ENCODE assay signal across 1 cellular context in the genomic region with DNA sequence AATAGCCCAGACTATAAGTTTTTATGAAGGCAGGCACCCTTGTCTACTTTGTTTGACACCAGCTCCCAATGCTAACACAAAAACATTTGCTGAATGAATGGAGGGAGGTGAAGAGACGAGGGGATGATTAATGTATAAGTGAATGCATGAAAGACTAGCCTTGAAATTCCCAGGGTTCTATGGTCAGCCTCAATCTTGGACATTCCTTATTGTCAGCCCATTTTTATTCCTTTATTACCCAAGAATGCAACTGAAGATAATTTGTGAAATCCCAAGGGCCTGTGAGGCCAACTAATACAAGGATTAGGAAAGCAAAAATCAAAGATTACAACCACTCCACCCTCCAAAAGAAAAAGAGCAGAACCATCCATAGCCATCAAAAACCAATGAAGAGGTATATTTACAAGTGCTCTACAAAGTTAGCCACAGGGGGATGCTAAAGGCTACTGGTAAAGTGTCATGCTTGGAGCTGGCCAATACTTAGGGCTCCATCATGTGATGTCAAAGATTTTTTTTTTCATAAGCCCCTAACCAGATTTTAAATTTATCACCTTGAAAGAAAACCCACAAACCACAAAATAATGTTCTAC.
TF ChIP-seq lines count a peak whose summit lies in the region.

No MANE protein-coding gene starts in this region.

TF ChIP-seq in WTC11, 78 proteins besides CTCF, POLR2A, EP300 and RAD21 (continued from another document):
- TF ChIP-seq FOXP4 (CRISPR knock-in tag; IDR thresholded peaks at IDR 0.05) (no peak), ZNF263 (CRISPR knock-in tag; IDR thresholded peaks at IDR 0.05; ENCODE audit: low read depth) (no peak), RORB (CRISPR knock-in tag; IDR thresholded peaks at IDR 0.05) (no peak)
